In genomic region chr11:64799256-64799924, GRCh38 we compare ENCODE assay signal across 1 cellular context.
TF ChIP-seq lines count a peak whose summit lies in the region.

No MANE protein-coding gene starts in this region.

TF ChIP-seq in GM12878, 131 proteins besides CTCF, POLR2A, EP300 and RAD21:
- TF ChIP-seq BCLAF1 (IDR thresholded peaks at IDR 0.05): no peak
- peak; percentile 25; the same call in 1 of the 2 replicates for TF ChIP-seq EED (IDR thresholded peaks at IDR 0.05; ENCODE audit: low read depth)
- TF ChIP-seq TAF1 (IDR thresholded peaks at IDR 0.05; ENCODE audit: borderline replicate concordance, low read depth, low read length): no peak
- no peak for TF ChIP-seq ZSCAN29 (IDR thresholded peaks at IDR 0.05)
- no peak for TF ChIP-seq HCFC1 (IDR thresholded peaks at IDR 0.05; ENCODE audit: low read length)
- no peak for TF ChIP-seq CEBPZ (IDR thresholded peaks at IDR 0.05; ENCODE audit: low read depth, low read length)
- no peak for TF ChIP-seq PKNOX1 (IDR thresholded peaks at IDR 0.05)
- TF ChIP-seq STAT1 (conservative IDR thresholded peaks at IDR 0.05): no peak
- TF ChIP-seq IRF4 (IDR thresholded peaks at IDR 0.05; ENCODE audit: low read depth, low read length): no peak
- no peak for TF ChIP-seq ZNF24 (IDR thresholded peaks at IDR 0.05)
- TF ChIP-seq NBN (IDR thresholded peaks at IDR 0.05): no peak
- TF ChIP-seq MEF2B (IDR thresholded peaks at IDR 0.05; ENCODE audit: partially characterized antibody, poor library complexity, severe bottlenecking): peak; percentile 66
- TF ChIP-seq BCL11A (IDR thresholded peaks at IDR 0.05; ENCODE audit: low read depth, low read length): no peak
- 0 out of 2 replicates have a peak, but pooled peaks have one; percentile 9 for TF ChIP-seq PAX5 (IDR thresholded peaks at IDR 0.05; ENCODE audit: borderline replicate concordance, low read depth, low read length)
- TF ChIP-seq ZNF687 (IDR thresholded peaks at IDR 0.05): peak; percentile 44
- TF ChIP-seq SIX5 (IDR thresholded peaks at IDR 0.05; ENCODE audit: low read depth, low read length, severe bottlenecking): no peak
- no peak for TF ChIP-seq ZBED1 (IDR thresholded peaks at IDR 0.05; ENCODE audit: borderline replicate concordance)
- TF ChIP-seq ASH2L (IDR thresholded peaks at IDR 0.05; ENCODE audit: borderline replicate concordance, low read depth): no peak
- TF ChIP-seq BRCA1 (IDR thresholded peaks at IDR 0.05; ENCODE audit: low read depth, low read length): no peak
- no peak for TF ChIP-seq RFX5 (IDR thresholded peaks at IDR 0.05; ENCODE audit: low read depth, low read length)
- TF ChIP-seq POLR2AphosphoS5 (IDR thresholded peaks at IDR 0.05; ENCODE audit: low read length): 0 out of 2 replicates have a peak, but pooled peaks have one; percentile 20
- TF ChIP-seq MXI1 (IDR thresholded peaks at IDR 0.05; ENCODE audit: low read depth, low read length): no peak
- TF ChIP-seq SMAD1 (IDR thresholded peaks at IDR 0.05; ENCODE audit: low read depth, partially characterized antibody): no peak
- 0 out of 2 replicates have a peak, but pooled peaks have one; percentile 34 for TF ChIP-seq RELB (IDR thresholded peaks at IDR 0.05; ENCODE audit: low read depth)
- peak in 1 of 2 experiments; percentile 22; a peak in 1 of 4 replicates for TF ChIP-seq IKZF2 (IDR thresholded peaks at IDR 0.05)
- TF ChIP-seq BHLHE40 (IDR thresholded peaks at IDR 0.05; ENCODE audit: borderline replicate concordance in 1 of 2, low read depth in 2 of 2, low read length in 1 of 2): peak; percentile 72 to 77; a peak in 3 of 4 replicates
- TF ChIP-seq TARDBP (IDR thresholded peaks at IDR 0.05; ENCODE audit: borderline replicate concordance): no peak
- TF ChIP-seq JUNB (IDR thresholded peaks at IDR 0.05): no peak
- TF ChIP-seq ZBTB4 (CRISPR knock-in tag; IDR thresholded peaks at IDR 0.05): no peak
- TF ChIP-seq SUZ12 (IDR thresholded peaks at IDR 0.05; ENCODE audit: unreplicated experiment): no peak
- TF ChIP-seq CEBPB (IDR thresholded peaks at IDR 0.05; ENCODE audit: borderline replicate concordance in 1 of 2, low read depth in 2 of 2, low read length in 2 of 2): no peak
- no peak for TF ChIP-seq MTA2 (IDR thresholded peaks at IDR 0.05; ENCODE audit: low read depth)
- TF ChIP-seq NR2F1 (conservative IDR thresholded peaks at IDR 0.05): 0 out of 2 replicates have a peak, but pooled peaks have one; percentile 18
- no peak for TF ChIP-seq RBBP5 (conservative IDR thresholded peaks at IDR 0.05)
- no peak for TF ChIP-seq POLR2AphosphoS2 (IDR thresholded peaks at IDR 0.05; ENCODE audit: low read depth, low read length)
- TF ChIP-seq YY1 (IDR thresholded peaks at IDR 0.05; ENCODE audit: low read depth, low read length): peak; percentile 64
- TF ChIP-seq RB1 (IDR thresholded peaks at IDR 0.05; ENCODE audit: borderline replicate concordance): no peak
- TF ChIP-seq ETV6 (conservative IDR thresholded peaks at IDR 0.05 in 1 of 2, IDR thresholded peaks at IDR 0.05 in 1 of 2; ENCODE audit: borderline replicate concordance in 1 of 2, low read depth in 1 of 2): no peak
- TF ChIP-seq SIN3A (IDR thresholded peaks at IDR 0.05; ENCODE audit: low read depth, low read length): no peak
- 0 out of 2 replicates have a peak, but pooled peaks have one; percentile 24 for TF ChIP-seq TCF12 (IDR thresholded peaks at IDR 0.05; ENCODE audit: low read depth, low read length)
